Comparison of ENCODE assay signal across 10 cellular contexts in the genomic region with DNA sequence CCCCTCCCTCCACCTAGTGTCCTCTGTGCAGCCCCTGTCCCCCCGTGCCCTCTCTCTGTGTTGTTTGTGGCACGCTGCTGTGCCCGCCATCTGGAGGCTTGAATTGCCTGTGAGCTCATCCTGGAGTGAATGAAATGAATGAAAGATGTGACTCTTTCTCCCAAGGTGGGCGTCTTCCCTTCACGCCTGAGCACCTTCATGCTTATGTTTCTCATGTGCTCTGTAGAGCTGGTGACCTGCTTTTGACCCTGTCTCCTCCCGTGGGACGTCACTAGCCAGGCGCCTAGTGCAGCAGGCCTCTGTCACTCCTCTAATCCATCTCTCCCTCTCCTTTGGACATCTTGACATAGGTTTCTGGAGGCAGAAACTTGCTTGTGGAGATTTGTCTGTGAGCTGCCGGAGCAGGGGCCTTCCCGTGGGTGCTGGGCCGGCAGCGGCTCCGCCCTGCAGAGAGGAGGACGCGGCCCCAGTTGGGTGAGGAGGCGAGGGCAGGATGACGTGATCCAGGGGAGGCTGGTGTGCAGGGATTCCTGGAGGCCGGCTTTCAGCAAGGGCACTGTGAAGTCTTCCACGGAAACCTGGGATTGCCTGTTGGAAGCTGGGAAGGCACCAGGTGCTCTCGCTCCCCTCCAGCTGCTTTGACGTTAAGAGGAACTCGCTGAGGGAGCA. TPM values are rescaled to one million over a fixed set of nuclear protein-coding genes. Genes with fewer than 3 reads are reported as not detected.
DNase-seq lines count a peak whose midpoint lies in the region; ATAC-seq and TF ChIP-seq lines count a peak whose summit lies in the region.
"Had no signal": no experiment of that assay in that cellular context is flagged by ENCODE, and none has a peak within 500 bp of the region (broad histone marks: within the 10 kb centered on the region; RNA-seq: fewer than 3 reads in every experiment).

No MANE protein-coding gene starts in this region.

- TF ChIP-seq CTCF in chondrocyte (IDR thresholded peaks at IDR 0.05): no peak

- peaks cover 16% of the 10 kb centered on the region for H3K36me3 Mint-ChIP-seq in chondrocyte (ENCODE audit: low read depth)

- H3K9me3 Mint-ChIP-seq in chondrocyte (ENCODE audit: low read depth): no peaks in the 10 kb centered on the region

- H3K4me1 Mint-ChIP-seq in chondrocyte (ENCODE audit: low read depth): peaks cover 4% of the 10 kb centered on the region

- H3K4me3 ChIP-seq in H7 (ENCODE audit: insufficient read depth, low read depth, low read length): no peak overlapping the region
- H3K4me3 ChIP-seq: lung had no signal

- H3K4me3 Mint-ChIP-seq in chondrocyte (ENCODE audit: unreplicated experiment): no peak overlapping the region

- peak; percentile 17 for DNase-seq in EH (ENCODE audit: low read depth)
- DNase-seq in NCI-H524 (lab: John Stamatoyannopoulos, UW): peak; percentile 32 to 73
- DNase-seq in iris pigment epithelial cell (ENCODE audit: low read depth): peak; percentile 56
- no peak for DNase-seq in chondrocyte (ENCODE audit: low spot score)
- no peak for DNase-seq in H4 (ENCODE audit: low spot score)
- no peak for DNase-seq in H7
- DNase-seq: NCI-H1105 treated with DMSO at 0.1 percent for 48 hours had no signal

- peak; percentile 46 for ATAC-seq in GM21367 (IDR thresholded peaks at IDR 0.05; ENCODE audit: unreplicated experiment)
- no peak for ATAC-seq in activated CD4-positive, CD25-positive, alpha-beta regulatory T cell treated with anti-CD3 and anti-CD28 coated beads, Interleukin-2, amount 50 U/mL, for 24 hours

- H3K36me3 ChIP-seq in H7 (replicated peaks; ENCODE audit: control insufficient read depth, insufficient read depth, low read length): peaks cover 19% of the 10 kb centered on the region

- H3K27me3 Mint-ChIP-seq in chondrocyte (ENCODE audit: low read depth): no peaks in the 10 kb centered on the region

- no peaks in the 10 kb centered on the region for H3K27me3 ChIP-seq in H7 (ENCODE audit: control insufficient read depth, insufficient read depth, low read length)

- no peak overlapping the region for H3K27ac Mint-ChIP-seq in chondrocyte (ENCODE audit: unreplicated experiment)

RNA-seq across cellular contexts. Expression of a gene that starts 40.6 kb away (rescaled TPM):
- not detected in 3 replicates for total RNA-seq in chondrocyte
- total RNA-seq in H4 (2014; rRNA removed; shearing (Covaris generic)): not detected in 2 replicates
- not detected in 2 replicates for total RNA-seq in H7 (2014; rRNA removed; shearing (Covaris generic))

Comparison
In these comparisons a context has a peak if more than half of its experiments do, and no peak if none do; other contexts are left out.
1. DNase-seq: peak in EH (single experiment), NCI-H524 (2 of 2) and iris pigment epithelial cell (single experiment); none in chondrocyte (single experiment), H4 (single experiment) and H7 (single experiment).